Comparison of ENCODE assay signal across 13 cellular contexts in the genomic region with DNA sequence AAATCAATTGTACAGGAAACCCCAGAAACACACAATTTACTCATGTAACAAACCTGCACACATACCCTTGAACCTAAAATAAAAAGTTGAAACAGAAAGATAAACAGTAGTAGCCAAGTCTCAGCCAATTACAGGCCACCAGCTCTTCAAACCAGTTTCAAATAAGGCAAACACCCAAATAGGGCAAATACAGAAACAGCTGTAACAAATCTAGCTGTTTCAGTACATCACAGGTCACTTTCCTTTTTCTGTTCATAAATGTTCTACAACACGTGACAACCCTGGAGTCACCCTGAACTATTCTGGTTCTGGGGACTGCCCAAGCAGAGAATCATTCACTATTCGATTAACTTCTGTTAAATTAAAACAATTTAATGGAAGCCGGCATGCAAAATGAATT.
DNase-seq lines count a peak whose midpoint lies in the region; ATAC-seq and TF ChIP-seq lines count a peak whose summit lies in the region.
"Had no signal": no experiment of that assay in that cellular context is flagged by ENCODE, and none has a peak within 500 bp of the region (broad histone marks: within the 10 kb centered on the region; RNA-seq: fewer than 3 reads in every experiment).

No MANE protein-coding gene starts in this region.

- no peak overlapping the region for H2BK20ac ChIP-seq in IMR-90 (ENCODE audit: low read depth, low read length)

- H2AK9ac ChIP-seq in IMR-90 (replicated peaks; ENCODE audit: low read depth, low read length, poor library complexity), result no peak overlapping the region

- BruUV-seq in IMR-90 (replicated peaks; lab: Mats Ljungman, UMichigan), result no TSS peak

- H3K14ac ChIP-seq in IMR-90 (replicated peaks; ENCODE audit: low read depth, low read length), result 0 out of 2 replicates have a peak overlapping the region, but pooled peaks have one; percentile 29

- no peaks in the 10 kb centered on the region for H3K79me1 ChIP-seq in IMR-90 (ENCODE audit: low read depth in 1 of 2, low read length in 2 of 2)

- H3K56ac ChIP-seq in IMR-90 (ENCODE audit: extremely low read depth, insufficient read depth, low read length), result no peak overlapping the region

- H4K20me1 ChIP-seq in IMR-90 (ENCODE audit: insufficient read depth, low read length), result no peaks in the 10 kb centered on the region
- H4K20me1 ChIP-seq: BLaER1 had no signal

- TF ChIP-seq EP300 in suprapubic skin (IDR thresholded peaks at IDR 0.05), result no peak

- H3K9me3 ChIP-seq in IMR-90 (ENCODE audit: control insufficient read depth, insufficient read depth, low read length) (no peaks in the 10 kb centered on the region), suprapubic skin (no peaks in the 10 kb centered on the region)

- H3K9ac ChIP-seq in IMR-90 (ENCODE audit: low read depth, low read length), result no peak overlapping the region
- H3K9ac ChIP-seq: BLaER1 had no signal

- no peak overlapping the region for H3K23ac ChIP-seq in IMR-90 (ENCODE audit: low read depth, low read length)

- no peak overlapping the region for H2BK5ac ChIP-seq in IMR-90 (ENCODE audit: low read depth, low read length, poor library complexity, severe bottlenecking)

- WGBS in IMR-90 (ENCODE audit: extremely low coverage in 2 of 2, insufficient read length in 1 of 2), 2 experiments, result no CpG with 5 or more reads among the region's 3 CpGs
- 93% methylated on average over 3 of the region's 3 CpGs for WGBS in suprapubic skin

- dilution Hi-C loops in IMR-90 (cut with HindIII; ENCODE audit: low sequenced_read_pairs, unreplicated experiment), result no loop called here

- no peak overlapping the region for H4K5ac ChIP-seq in IMR-90 (ENCODE audit: low read depth, low read length)

- H3K4me1 ChIP-seq in IMR-90 (ENCODE audit: control insufficient read depth, insufficient read depth, low read length), result peaks cover 3% of the 10 kb centered on the region; the same call in 1 of the 2 replicates
- H3K4me1 ChIP-seq in suprapubic skin, result peaks cover 4% of the 10 kb centered on the region
- H3K4me1 ChIP-seq: BLaER1 had no signal

- intact Hi-C loops in IMR-90 (cut with micrococcal nuclease), result no loop called here

- no peak overlapping the region; the same call in 1 of the 2 replicates for H3K18ac ChIP-seq in IMR-90 (ENCODE audit: low read depth, low read length)

- ATAC-seq in GM18907 (IDR thresholded peaks at IDR 0.05; ENCODE audit: unreplicated experiment) (peak; percentile 92), GM21576 (IDR thresholded peaks at IDR 0.05; ENCODE audit: unreplicated experiment) (peak; percentile 70), HG03039 (IDR thresholded peaks at IDR 0.05; ENCODE audit: unreplicated experiment) (peak; percentile 70), IMR-90 (ENCODE audit: low read depth) (no peak)
- ATAC-seq: stimulated activated naive CD8-positive, alpha-beta T cell treated with anti-CD3 and anti-CD28 coated beads, Interleukin-15, Interleukin-2, amounts not matched to agents 100 U/mL and 50 U/mL, for 24 hours; T-cell had no signal

- in situ Hi-C loops in IMR-90 (cut with MboI; ENCODE audit: low sequenced_read_pairs), result no loop called here

- H3K4me2 ChIP-seq in IMR-90 (ENCODE audit: low read depth, low read length), result no peak overlapping the region
- H3K4me2 ChIP-seq: BLaER1 had no signal

- no peak for DNase-seq in IMR-90
- DNase-seq in NCI-H128 (lab: John Stamatoyannopoulos, UW; ENCODE audit: unreplicated experiment), result no peak
- no peak for DNase-seq in suprapubic skin (ENCODE audit: low spot score in 2 of 2)
- no peak for DNase-seq in NOMO-1 (lab: John Stamatoyannopoulos, UW; ENCODE audit: unreplicated experiment in 2 of 2)
- no peak for DNase-seq in AG08396 (ENCODE audit: low spot score)
- DNase-seq: retina; stimulated activated CD4-positive, alpha-beta T cell treated with anti-CD3 and anti-CD28 coated beads, Interleukin-4, amount 100 ng/mL, for 1 hour; stimulated activated naive CD8-positive, alpha-beta T cell treated with anti-CD3 and anti-CD28 coated beads, Interleukin-15, Interleukin-2, amounts not matched to agents 100 U/mL and 50 U/mL, for 24 hours; T-cell had no signal

- H3K9me1 ChIP-seq in IMR-90 (ENCODE audit: insufficient read depth, low read length), result no peaks in the 10 kb centered on the region

- CTCF ChIA-PET in IMR-90 (lab: Yijun Ruan, JAX), result no interaction called here

- H3K4me3 ChIP-seq in IMR-90 (ENCODE audit: insufficient read depth, low read depth, low read length) (no peak overlapping the region), suprapubic skin (no peak overlapping the region)
- H3K4me3 ChIP-seq: BLaER1 had no signal

- no peak overlapping the region for H2BK15ac ChIP-seq in IMR-90 (ENCODE audit: low read depth, low read length)

- H3K27ac ChIP-seq in IMR-90 (ENCODE audit: insufficient read depth, low read length) (no peak overlapping the region), suprapubic skin (no peak overlapping the region)
- H3K27ac ChIP-seq: BLaER1 had no signal

- H4K8ac ChIP-seq in IMR-90 (ENCODE audit: low read depth in 2 of 2, low read length in 2 of 2), result no peak overlapping the region

- POLR2A ChIA-PET in IMR-90 (lab: Charles Lee; ENCODE audit: unreplicated experiment), result no interaction called here

- H3K4ac ChIP-seq in IMR-90 (ENCODE audit: low read depth, low read length), result no peak overlapping the region

- H3K36me3 ChIP-seq in IMR-90 (ENCODE audit: control insufficient read depth, insufficient read depth, low read length) (no peaks in the 10 kb centered on the region), suprapubic skin (no peaks in the 10 kb centered on the region)
- H3K36me3 ChIP-seq: BLaER1 had no signal

- no peak overlapping the region for H4K91ac ChIP-seq in IMR-90 (ENCODE audit: insufficient read depth, low read depth, low read length)

- H2AFZ ChIP-seq in IMR-90 (replicated peaks; ENCODE audit: low read length, poor library complexity), result no peak overlapping the region

- H3K27me3 ChIP-seq in IMR-90 (ENCODE audit: control insufficient read depth, insufficient read depth, low read length), result no peaks in the 10 kb centered on the region
- H3K27me3 ChIP-seq in suprapubic skin, result no peaks in the 10 kb centered on the region
- H3K27me3 ChIP-seq: BLaER1 had no signal

- H2BK120ac ChIP-seq in IMR-90 (ENCODE audit: low read depth, low read length), result no peak overlapping the region

- TF ChIP-seq CTCF in IMR-90 (conservative IDR thresholded peaks at IDR 0.05; ENCODE audit: low read depth, low read length) (no peak), suprapubic skin (IDR thresholded peaks at IDR 0.05) (no peak)

- TF ChIP-seq RAD21 in IMR-90 (IDR thresholded peaks at IDR 0.05; ENCODE audit: low read length), result no peak

- H2AK5ac ChIP-seq in IMR-90 (ENCODE audit: low read depth, low read length), result no peak overlapping the region

- TF ChIP-seq POLR2A in IMR-90 (IDR thresholded peaks at IDR 0.05; ENCODE audit: low read depth, low read length), result no peak
- no peak for TF ChIP-seq POLR2A in suprapubic skin (IDR thresholded peaks at IDR 0.05)

TF ChIP-seq in IMR-90, 13 proteins besides CTCF, POLR2A, EP300 and RAD21:
- TF ChIP-seq MAFK (IDR thresholded peaks at IDR 0.05; ENCODE audit: low read depth, low read length) (no peak), CHD1 (IDR thresholded peaks at IDR 0.05; ENCODE audit: low read depth, low read length) (no peak), BHLHE40 (IDR thresholded peaks at IDR 0.05; ENCODE audit: low read depth, low read length) (no peak)
